In genomic region chr3:184737641-184738518, GRCh38 we compare ENCODE assay signal across 14 cellular contexts. TPM values are rescaled to one million over a fixed set of nuclear protein-coding genes. Genes with fewer than 3 reads are reported as not detected.
A peak's percentile ranks its signal among the peaks of the same experiment; 100 is the strongest.
DNase-seq lines count a peak whose midpoint lies in the region; ATAC-seq and TF ChIP-seq lines count a peak whose summit lies in the region.
"Had no signal": no experiment of that assay in that cellular context is flagged by ENCODE, and none has a peak within 500 bp of the region (broad histone marks: within the 10 kb centered on the region; RNA-seq: fewer than 3 reads in every experiment).

No MANE protein-coding gene starts in this region.

- H3K79me1 ChIP-seq in trophoblast cell (ENCODE audit: low read length): peaks cover 25% of the 10 kb centered on the region
- H3K79me1 ChIP-seq in mesendoderm (ENCODE audit: low read length): no peaks in the 10 kb centered on the region

- no peaks in the 10 kb centered on the region for H3K79me2 ChIP-seq in SK-N-SH (ENCODE audit: insufficient read depth)
- H3K79me2 ChIP-seq in trophoblast cell (ENCODE audit: control insufficient read depth, insufficient read depth, low read length, poor library complexity): no peaks in the 10 kb centered on the region
- H3K79me2 ChIP-seq in mesendoderm (ENCODE audit: control insufficient read depth, insufficient read depth, low read length): no peaks in the 10 kb centered on the region

- H2BK5ac ChIP-seq in trophoblast cell (ENCODE audit: low read depth, low read length, poor library complexity): peak overlapping the region; percentile 50
- no peak overlapping the region for H2BK5ac ChIP-seq in mesendoderm (ENCODE audit: low read length)

- no peak overlapping the region for H4K12ac ChIP-seq in trophoblast cell (ENCODE audit: low read depth, low read length)

- peak overlapping the region; percentile 39; the same call in 1 of the 2 replicates for H3K4me2 ChIP-seq in SK-N-SH
- peak overlapping the region; percentile 14 for H3K4me2 ChIP-seq in trophoblast cell (ENCODE audit: low read length)
- no peak overlapping the region for H3K4me2 ChIP-seq in mesendoderm (ENCODE audit: low read length)

- no peak overlapping the region for H3K4ac ChIP-seq in trophoblast cell (ENCODE audit: low read depth, low read length)
- no peak overlapping the region for H3K4ac ChIP-seq in mesendoderm (ENCODE audit: low read depth, low read length)

- H4K8ac ChIP-seq in trophoblast cell (ENCODE audit: low read depth, low read length) (peak overlapping the region; percentile 33), mesendoderm (ENCODE audit: low read depth, low read length) (no peak overlapping the region)

- no peak overlapping the region for H4K5ac ChIP-seq in mesendoderm (ENCODE audit: low read length)

- no peak for TF ChIP-seq RAD21 in SK-N-SH (IDR thresholded peaks at IDR 0.05; ENCODE audit: low read length)

- H2BK12ac ChIP-seq in trophoblast cell (ENCODE audit: low read length): peak overlapping the region; percentile 86

- H3K36me3 ChIP-seq in SK-N-SH (replicated peaks in 1 of 2; ENCODE audit: control insufficient read depth in 1 of 2, insufficient read depth in 2 of 2, low read length in 1 of 2) (no peaks in the 10 kb centered on the region), trophoblast cell (ENCODE audit: control insufficient read depth in 1 of 2, insufficient read depth in 2 of 2, low read length in 2 of 2) (no peaks in the 10 kb centered on the region), mesendoderm (ENCODE audit: control insufficient read depth, insufficient read depth, low read length) (no peaks in the 10 kb centered on the region)

- peak overlapping the region; percentile 71 for H4K91ac ChIP-seq in trophoblast cell (ENCODE audit: low read depth, low read length)

- peaks cover 14 to 15% of the 10 kb centered on the region in 2 experiments; a peak in 2 of 4 replicates for H3K4me1 ChIP-seq in SK-N-SH (ENCODE audit: control insufficient read depth in 1 of 2, insufficient read depth in 2 of 2, low read depth in 1 of 2, low read length in 1 of 2)
- peaks cover 42 to 54% of the 10 kb centered on the region in 2 experiments for H3K4me1 ChIP-seq in trophoblast cell (ENCODE audit: control insufficient read depth in 1 of 2, insufficient read depth in 2 of 2, low read length in 2 of 2)
- peaks cover 18% of the 10 kb centered on the region for H3K4me1 ChIP-seq in mesendoderm (ENCODE audit: control insufficient read depth, low read depth, low read length)

- POLR2A ChIA-PET in SK-N-SH (lab: Yijun Ruan, JAX): no interaction called here

- no peaks in the 10 kb centered on the region for H3K9me3 ChIP-seq in SK-N-SH
- H3K9me3 ChIP-seq in trophoblast cell (ENCODE audit: insufficient read depth, low read depth, low read length): no peaks in the 10 kb centered on the region
- H3K9me3 ChIP-seq: Caco-2 had no signal

- no peaks in the 10 kb centered on the region for H3K9me2 ChIP-seq in SK-N-SH

- no peaks in the 10 kb centered on the region for H3K27me3 ChIP-seq in SK-N-SH (ENCODE audit: insufficient read depth)
- no peaks in the 10 kb centered on the region for H3K27me3 ChIP-seq in trophoblast cell (ENCODE audit: insufficient read depth, low read length)
- no peaks in the 10 kb centered on the region for H3K27me3 ChIP-seq in mesendoderm (ENCODE audit: insufficient read depth, low read length, poor library complexity)

- DNase-seq in GM03348 (ENCODE audit: low spot score) (peak; percentile 82), SK-N-SH (no peak), fibroblast of mammary gland (ENCODE audit: low read depth) (peak; percentile 53), trophoblast cell (peak; percentile 56 to 75), NCI-H2107 (lab: John Stamatoyannopoulos, UW) (no peak), NK-92 (lab: John Stamatoyannopoulos, UW; ENCODE audit: unreplicated experiment) (no peak), mesendoderm (no peak)
- DNase-seq: Caco-2; glutamatergic neuron; KBM-7; NCI-H69; stimulated activated CD8-positive, alpha-beta memory T cell treated with anti-CD3 and anti-CD28 coated beads, Interleukin-4, amount 100 ng/mL, for 48 hours had no signal

- no peaks in the 10 kb centered on the region for H3F3A ChIP-seq in SK-N-SH (replicated peaks; ENCODE audit: insufficient read depth)

- no peak overlapping the region for H2BK15ac ChIP-seq in mesendoderm (replicated peaks; ENCODE audit: low read depth)

- H3K9ac ChIP-seq in SK-N-SH: no peak overlapping the region
- H3K9ac ChIP-seq in trophoblast cell (ENCODE audit: low read length): no peak overlapping the region
- no peak overlapping the region for H3K9ac ChIP-seq in mesendoderm (ENCODE audit: low read length)

- no peak overlapping the region for H3K23ac ChIP-seq in trophoblast cell (ENCODE audit: low read length)
- H3K23ac ChIP-seq in mesendoderm (ENCODE audit: low read length): no peak overlapping the region

- H2AFZ ChIP-seq in SK-N-SH (ENCODE audit: low read depth): peak overlapping the region; percentile 20; the same call in 1 of the 2 replicates
- H2AFZ ChIP-seq in trophoblast cell (ENCODE audit: insufficient read depth, low read length, poor library complexity): no peak overlapping the region

- H3K56ac ChIP-seq in mesendoderm (ENCODE audit: low read length): no peak overlapping the region

- TF ChIP-seq CTCF in SK-N-SH (IDR thresholded peaks at IDR 0.05) (no peak), fibroblast of mammary gland (conservative IDR thresholded peaks at IDR 0.05; ENCODE audit: control insufficient read depth, insufficient read depth, low read depth, low read length) (no peak)

- H3K18ac ChIP-seq in trophoblast cell (ENCODE audit: low read length) (peak overlapping the region; percentile 0), mesendoderm (ENCODE audit: low read length) (no peak overlapping the region)

- no peak for TF ChIP-seq POLR2A in GM18505 (IDR thresholded peaks at IDR 0.05; ENCODE audit: borderline replicate concordance, extremely low read depth, insufficient read depth, insufficient read length)

- no peaks in the 10 kb centered on the region for H4K20me1 ChIP-seq in SK-N-SH (ENCODE audit: insufficient read depth)

- WGBS in SK-N-SH (ENCODE audit: low lambda C conversion rate): 58% methylated on average over 12 of the region's 15 CpGs
- no CpG with 5 or more reads among the region's 15 CpGs for WGBS in trophoblast cell (ENCODE audit: extremely low coverage, insufficient coverage, insufficient read length)
- no CpG with 5 or more reads among the region's 15 CpGs for WGBS in mesendoderm (ENCODE audit: extremely low coverage, insufficient coverage, low lambda C conversion rate)

- H3K27ac ChIP-seq in SK-N-SH (ENCODE audit: low read depth in 2 of 2, low read length in 1 of 2) (no peak overlapping the region), trophoblast cell (ENCODE audit: low read depth, low read length) (peak overlapping the region; percentile 77), mesendoderm (ENCODE audit: low read depth, low read length) (no peak overlapping the region)

- ATAC-seq in GM18505 (IDR thresholded peaks at IDR 0.05; ENCODE audit: unreplicated experiment): no peak
- ATAC-seq: activated naive CD4-positive, alpha-beta T cell treated with anti-CD3 and anti-CD28 coated beads, Interleukin-2, amount 50 U/mL, for 72 hours had no signal

- H3K4me3 ChIP-seq in SK-N-SH (ENCODE audit: low read depth in 2 of 2, low read length in 1 of 2) (no peak overlapping the region), fibroblast of mammary gland (ENCODE audit: control insufficient read depth, low read depth, low read length) (no peak overlapping the region), trophoblast cell (ENCODE audit: low read depth, low read length) (no peak overlapping the region), mesendoderm (ENCODE audit: low read length) (no peak overlapping the region)

- no peak for TF ChIP-seq EP300 in SK-N-SH (IDR thresholded peaks at IDR 0.05; ENCODE audit: borderline replicate concordance in 1 of 2, low read depth in 1 of 2, low read length in 1 of 2)

- peak overlapping the region; percentile 18 for H2BK120ac ChIP-seq in trophoblast cell (ENCODE audit: insufficient read depth, low read length, poor library complexity)
- no peak overlapping the region for H2BK120ac ChIP-seq in mesendoderm (ENCODE audit: low read depth, low read length)

- peak overlapping the region; percentile 44 for H3K14ac ChIP-seq in trophoblast cell (ENCODE audit: low read length)

- no peak overlapping the region for H2AK5ac ChIP-seq in trophoblast cell (ENCODE audit: low read length)
- no peak overlapping the region for H2AK5ac ChIP-seq in mesendoderm (ENCODE audit: low read length)

- CTCF ChIA-PET in SK-N-SH (lab: Yijun Ruan, JAX): interaction anchor here (0.7 to 4.5 kb wide), 4 partner anchors 11 to 46 kb away, joined by 3 to 17 read pairs (median 8); no protein-coding TSS in a partner anchor

TF ChIP-seq in SK-N-SH, 30 proteins besides CTCF, POLR2A, EP300 and RAD21 (continues in another document):
- TF ChIP-seq FOSL2 (IDR thresholded peaks at IDR 0.05; ENCODE audit: borderline replicate concordance, low read depth): peak; percentile 47
- no peak for TF ChIP-seq CHD2 (IDR thresholded peaks at IDR 0.05; ENCODE audit: low read length, partially characterized antibody)
- TF ChIP-seq PBX3 (IDR thresholded peaks at IDR 0.05): peak; percentile 67; the same call in 1 of the 2 replicates

RNA-seq across cellular contexts. Expression of gene MAGEF1, which starts 26.0 kb away (rescaled TPM):
- polyA plus RNA-seq in SK-N-SH (2012; rRNA removed): 38.1 and 45.2 TPM in 2 replicates
- 52.0 and 54.8 TPM in 2 replicates for polyA plus RNA-seq in SK-N-SH (2012; cell fraction: cytosol; rRNA removed)
- polyA plus RNA-seq in SK-N-SH (2012; cell fraction: nucleus; rRNA removed): 17.9 and 18.3 TPM in 2 replicates
- 28.9 and 31.1 TPM in 2 replicates for polyA plus RNA-seq in trophoblast cell (2013)
- 39.9 TPM for polyA plus RNA-seq in mesendoderm (2013, experiment 1 of 2)
- polyA plus RNA-seq in mesendoderm (2013, experiment 2 of 2): 40.8 TPM

Comparison
In these comparisons a context has a peak if more than half of its experiments do, and no peak if none do; other contexts are left out.
1. DNase-seq: peak in GM03348 (single experiment), fibroblast of mammary gland (single experiment) and trophoblast cell (2 of 2); none in SK-N-SH (single experiment), NCI-H2107 (single experiment), NK-92 (single experiment) and mesendoderm (single experiment).